Comparison of ENCODE assay signal across 26 cellular contexts in the genomic region with DNA sequence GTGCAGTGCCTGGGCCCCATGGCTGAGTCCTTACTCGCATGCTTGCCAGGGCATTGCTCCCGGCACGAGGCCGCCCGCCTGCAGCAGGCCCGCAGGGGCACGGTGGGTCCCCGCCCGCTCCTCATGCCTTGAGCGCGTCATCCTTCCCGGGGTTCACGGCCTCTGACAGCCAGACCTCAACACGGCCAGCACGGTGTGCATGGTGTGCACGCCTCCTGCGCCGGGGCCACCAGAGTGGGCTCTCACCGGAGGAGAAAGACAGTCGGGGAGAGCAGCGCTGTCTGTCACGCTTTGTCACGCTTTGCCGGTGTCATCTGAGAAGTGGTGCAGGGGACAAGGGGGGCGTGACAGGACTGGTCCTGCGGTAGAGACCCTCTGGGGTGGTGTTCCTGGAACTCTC. TPM values are rescaled to one million over a fixed set of nuclear protein-coding genes. Genes with fewer than 3 reads are reported as not detected.
DNase-seq lines count a peak whose midpoint lies in the region; ATAC-seq and TF ChIP-seq lines count a peak whose summit lies in the region.
"Had no signal": no experiment of that assay in that cellular context is flagged by ENCODE, and none has a peak within 500 bp of the region (broad histone marks: within the 10 kb centered on the region; RNA-seq: fewer than 3 reads in every experiment).

No MANE protein-coding gene starts in this region.

- H3K4me1 ChIP-seq in BE2C (no peaks in the 10 kb centered on the region), adrenal gland (replicated peaks in 1 of 2) (no peaks in the 10 kb centered on the region), neuronal stem cell (ENCODE audit: control insufficient read depth in 2 of 2, insufficient read depth in 1 of 2, low read depth in 1 of 2, low read length in 2 of 2) (peaks cover 0 to 6% of the 10 kb centered on the region in 2 donors)

- H4K91ac ChIP-seq in neuronal stem cell (ENCODE audit: low read depth, low read length, poor library complexity), result no peak overlapping the region

- no peak overlapping the region for H3K4ac ChIP-seq in neuronal stem cell (ENCODE audit: low read length)

- no peak overlapping the region for H2BK12ac ChIP-seq in neuronal stem cell (ENCODE audit: low read length)

- no peak overlapping the region for H4K8ac ChIP-seq in neuronal stem cell (ENCODE audit: low read depth, low read length)

- peak overlapping the region; percentile 26 for H3K23ac ChIP-seq in neuronal stem cell (ENCODE audit: low read depth, low read length, poor library complexity)

- ATAC-seq in GM21825 (IDR thresholded peaks at IDR 0.05; ENCODE audit: unreplicated experiment) (no peak), GM18511 (IDR thresholded peaks at IDR 0.05; ENCODE audit: unreplicated experiment) (no peak)
- ATAC-seq: activated CD8-positive, alpha-beta T cell treated with anti-CD3 and anti-CD28 coated beads, Interleukin-2, amount 10 ng/mL, durations not matched to agents 7 days and 5 days; gastroesophageal sphincter had no signal

- no peaks in the 10 kb centered on the region for H3K9me3 ChIP-seq in BE2C
- no peaks in the 10 kb centered on the region for H3K9me3 ChIP-seq in adrenal gland (replicated peaks in 1 of 3)
- H3K9me3 ChIP-seq in neuronal stem cell (replicated peaks in 1 of 2; ENCODE audit: control insufficient read depth in 2 of 2, insufficient read depth in 1 of 2, low read depth in 1 of 2, low read length in 2 of 2), result no peaks in the 10 kb centered on the region
- H3K9me3 ChIP-seq: BLaER1, Caco-2, gastroesophageal sphincter, SK-N-SH had no signal

- intact Hi-C loops in adrenal gland (cut with DNase I), result no loop called here

- WGBS in adrenal gland, 4 donors, result 86 to 95% (median 94%) methylated on average over 7 to 26 of the region's 26 CpGs
- WGBS in neuronal stem cell (ENCODE audit: extremely low coverage in 2 of 2, insufficient read length in 2 of 2, insufficient replicate concordance in 1 of 2), 2 donors, result no CpG with 5 or more reads among the region's 26 CpGs

- H3K36me3 ChIP-seq in BE2C (no peaks in the 10 kb centered on the region), adrenal gland (replicated peaks in 1 of 2) (no peaks in the 10 kb centered on the region), neuronal stem cell (replicated peaks in 1 of 2; ENCODE audit: control insufficient read depth in 2 of 2, insufficient read depth in 2 of 2, low read length in 2 of 2) (no peaks in the 10 kb centered on the region)
- H3K36me3 ChIP-seq: BLaER1, gastroesophageal sphincter had no signal

- no peak overlapping the region for H2AFZ ChIP-seq in neuronal stem cell (ENCODE audit: low read length)

- H2BK120ac ChIP-seq in neuronal stem cell (ENCODE audit: low read depth, low read length), result no peak overlapping the region

- H3K27ac ChIP-seq in adrenal gland (no peak overlapping the region), neuronal stem cell (replicated peaks; ENCODE audit: low read length) (no peak overlapping the region)
- H3K27ac ChIP-seq: BLaER1, gastroesophageal sphincter had no signal

- H3K18ac ChIP-seq in neuronal stem cell (ENCODE audit: low read length), result peak overlapping the region; percentile 45

- TF ChIP-seq CTCF in BE2C (IDR thresholded peaks at IDR 0.05; ENCODE audit: low read depth, low read length), result no peak
- no peak for TF ChIP-seq CTCF in adrenal gland (IDR thresholded peaks at IDR 0.05)

- peak overlapping the region; percentile 73 for H2AK5ac ChIP-seq in neuronal stem cell (ENCODE audit: low read depth, low read length)

- peaks cover 11% of the 10 kb centered on the region for H3K27me3 ChIP-seq in BE2C
- H3K27me3 ChIP-seq in adrenal gland, result no peaks in the 10 kb centered on the region
- peaks cover 0 to 79% (median 0%) of the 10 kb centered on the region in 3 experiments for H3K27me3 ChIP-seq in neuronal stem cell (ENCODE audit: control insufficient read depth in 3 of 3, insufficient read depth in 3 of 3, low read depth in 1 of 3, low read length in 3 of 3)

- H3K4me3 ChIP-seq in BE2C (ENCODE audit: low read depth, low read length) (no peak overlapping the region), adrenal gland (no peak overlapping the region), neuronal stem cell (ENCODE audit: low read length in 2 of 2) (peak overlapping the region in 1 of 2 donors; percentile 47)
- H3K4me3 ChIP-seq: BLaER1, gastroesophageal sphincter, lung had no signal

- no peak for TF ChIP-seq POLR2A in adrenal gland (IDR thresholded peaks at IDR 0.05)

- H3K4me2 ChIP-seq in neuronal stem cell (ENCODE audit: insufficient read depth, low read length, poor library complexity, severe bottlenecking), result no peak overlapping the region
- H3K4me2 ChIP-seq: BLaER1, SK-N-SH had no signal

- no peaks in the 10 kb centered on the region for H3K79me1 ChIP-seq in neuronal stem cell (ENCODE audit: low read depth, low read length)

- DNase-seq in BE2C (peak; percentile 15), adrenal gland (peak in 4 of 7 donors; percentile 5 to 16 (median 10)), islet precursor cell (peak; percentile 49), neuronal stem cell (ENCODE audit: low spot score) (no peak), superior temporal gyrus (ENCODE audit: extremely low spot score) (no peak), NCI-H1092 treated with DMSO at 0.1 percent for 48 hours (lab: John Stamatoyannopoulos, UW) (no peak)
- DNase-seq: ACHN; activated CD8-positive, alpha-beta T cell treated with anti-CD3 and anti-CD28 coated beads, Interleukin-2, amount 10 ng/mL, durations not matched to agents 7 days and 5 days; activated gamma-delta T cell; activated T-cell treated with anti-CD3 and anti-CD28 coated beads for 4 hours; Caco-2; DMS79; GF-D8; NCI-H1436; NCI-H2107; NCI-H446; NCI-H82; RPMI8226; SK-N-SH; stimulated activated CD4-positive, alpha-beta T cell treated with anti-CD3 and anti-CD28 coated beads, Interleukin-12 subunit alpha, Interleukin-12 subunit beta, amount 100 ng/mL, for 4 hours; stimulated activated CD4-positive, alpha-beta T cell treated with anti-CD3 and anti-CD28 coated beads, Interleukin-4, amount 100 ng/mL, for 1 hour had no signal

- no peak overlapping the region for H2BK15ac ChIP-seq in neuronal stem cell (ENCODE audit: low read length)

- peak overlapping the region; percentile 49 for H3K14ac ChIP-seq in neuronal stem cell (ENCODE audit: low read length)

- H3K9ac ChIP-seq in neuronal stem cell (ENCODE audit: low read depth, low read length, poor library complexity), result peak overlapping the region; percentile 61
- H3K9ac ChIP-seq: BLaER1, SK-N-SH had no signal

- H2BK5ac ChIP-seq in neuronal stem cell (ENCODE audit: low read length), result no peak overlapping the region

RNA-seq across cellular contexts. Expression of gene COL18A1, which starts 11.9 kb away (rescaled TPM):
- 11.7 TPM for polyA plus RNA-seq in BE2C (2012; ENCODE audit: insufficient read depth, insufficient read length, low read depth)
- 100 to 1,000 TPM in 7 of 8 donors, 10 to 100 TPM in 1; 92.9 to 244 (median 141) TPM for total RNA-seq in adrenal gland
- polyA plus RNA-seq in adrenal gland, result 100 to 1,000 TPM in 2 of 3 donors, 10 to 100 TPM in 1; 10.9 to 201 (median 163) TPM
- 42.5 TPM for polyA plus RNA-seq in neuronal stem cell (2013, experiment 1 of 2)
- polyA plus RNA-seq in neuronal stem cell (2013, experiment 2 of 2), result 42.1 TPM

Comparison
In these comparisons a context has a peak if more than half of its experiments do, and no peak if none do; other contexts are left out.
1. DNase-seq: peak in BE2C (single experiment), adrenal gland (4 of 7) and islet precursor cell (single experiment); none in neuronal stem cell (single experiment), superior temporal gyrus (single experiment) and NCI-H1092 treated with DMSO at 0.1 percent for 48 hours (single experiment).